7 cellular contexts compared by ENCODE assay signal in genomic region chr9:133347515-133347984, GRCh38. TPM values are rescaled to one million over a fixed set of nuclear protein-coding genes. Genes with fewer than 3 reads are reported as not detected.
DNase-seq lines count a peak whose midpoint lies in the region; ATAC-seq, FAIRE-seq and TF ChIP-seq lines count a peak whose summit lies in the region.

No MANE protein-coding gene starts in this region.

- TF ChIP-seq CTCF in GM12872 (IDR thresholded peaks at IDR 0.05; ENCODE audit: insufficient read depth, low read depth, low read length): 0 out of 3 replicates have a peak, but pooled peaks have one; percentile 3
- no peak for TF ChIP-seq CTCF in pancreas (IDR thresholded peaks at IDR 0.05)

- 1% methylated on average over 40 of the region's 41 CpGs for WGBS in pancreas, 2 donors

- peak overlapping the region; percentile 98 for H3K27ac Mint-ChIP-seq in activated CD8-positive, alpha-beta T cell treated with anti-CD3 and anti-CD28 coated beads, Interleukin-2, amount 10 ng/mL, durations not matched to agents 7 days and 5 days

- H3K4me3 Mint-ChIP-seq in activated CD8-positive, alpha-beta T cell treated with anti-CD3 and anti-CD28 coated beads, Interleukin-2, amount 10 ng/mL, durations not matched to agents 7 days and 5 days: peak overlapping the region; percentile 99

- H3K27me3 ChIP-seq in pancreas: no peaks in the 10 kb centered on the region

- H3K4me1 Mint-ChIP-seq in activated CD8-positive, alpha-beta T cell treated with anti-CD3 and anti-CD28 coated beads, Interleukin-2, amount 10 ng/mL, durations not matched to agents 7 days and 5 days (ENCODE audit: low read depth): peaks cover 55% of the 10 kb centered on the region

- no peaks in the 10 kb centered on the region for H3K9me3 Mint-ChIP-seq in activated CD8-positive, alpha-beta T cell treated with anti-CD3 and anti-CD28 coated beads, Interleukin-2, amount 10 ng/mL, durations not matched to agents 7 days and 5 days (ENCODE audit: insufficient read depth)

- H3K9me3 ChIP-seq in pancreas: no peaks in the 10 kb centered on the region

- intact Hi-C loops in pancreas (cut with DNase I): no loop called here

- H3K27me3 Mint-ChIP-seq in activated CD8-positive, alpha-beta T cell treated with anti-CD3 and anti-CD28 coated beads, Interleukin-2, amount 10 ng/mL, durations not matched to agents 7 days and 5 days (ENCODE audit: low read depth): no peaks in the 10 kb centered on the region

- peak overlapping the region; percentile 73 to 93 (median 84) for H3K27ac ChIP-seq in pancreas

- POLR2A ChIA-PET in activated CD8-positive, alpha-beta T cell treated with anti-CD3 and anti-CD28 coated beads, Interleukin-2, amount 10 ng/mL, durations not matched to agents 7 days and 5 days (lab: Charles Lee): interaction anchor here (1.0 to 9.1 kb wide), 15 partner anchors 8 to 817 kb away, joined by 3 to 192 read pairs (median 5); partner anchors contain the start of genes RNU6ATAC, SLC2A6, STKLD1 and SURF1

- ATAC-seq in GM21717 (IDR thresholded peaks at IDR 0.05; ENCODE audit: unreplicated experiment): peak; percentile 34
- peak; percentile 59 for ATAC-seq in activated CD8-positive, alpha-beta T cell treated with anti-CD3 and anti-CD28 coated beads, Interleukin-2, amount 10 ng/mL, durations not matched to agents 7 days and 5 days
- peak; percentile 46 to 71 (median 62) for ATAC-seq in pancreas

- H3K36me3 Mint-ChIP-seq in activated CD8-positive, alpha-beta T cell treated with anti-CD3 and anti-CD28 coated beads, Interleukin-2, amount 10 ng/mL, durations not matched to agents 7 days and 5 days (ENCODE audit: low read depth): peaks cover 61% of the 10 kb centered on the region

- peak overlapping the region; percentile 98 for H3K4me3 ChIP-seq in Jurkat, Clone E6-1 (ENCODE audit: low read length)
- H3K4me3 ChIP-seq in pancreas: peak overlapping the region; percentile 63 to 98 (median 90)

- CTCF ChIA-PET in activated CD8-positive, alpha-beta T cell treated with anti-CD3 and anti-CD28 coated beads, Interleukin-2, amount 10 ng/mL, durations not matched to agents 7 days and 5 days (lab: Charles Lee): interaction anchor here (0.7 to 2.1 kb wide), 10 partner anchors 8 to 203 kb away, joined by 3 to 13 read pairs (median 4); no protein-coding TSS in a partner anchor

- peaks cover 6 to 15% (median 8%) of the 10 kb centered on the region in 3 donors for H3K4me1 ChIP-seq in pancreas

- FAIRE-seq in pancreas (lab: Jason Lieb, UNC): no peak

- no peak for DNase-seq in Jurkat, Clone E6-1 (ENCODE audit: low read depth, low spot score)
- DNase-seq in activated CD8-positive, alpha-beta T cell treated with anti-CD3 and anti-CD28 coated beads, Interleukin-2, amount 10 ng/mL, durations not matched to agents 7 days and 5 days: peak; percentile 53
- peak; percentile 56 for DNase-seq in germinal center (ENCODE audit: low spot score)
- DNase-seq in pancreas: peak in 2 of 6 donors; percentile 60 to 70
- no peak for DNase-seq in islet precursor cell

- H3K36me3 ChIP-seq in pancreas: peaks cover 13 to 50% (median 39%) of the 10 kb centered on the region in 3 donors

RNA-seq across cellular contexts. Expression of gene MED22, which starts 0.4 kb away (rescaled TPM):
- 35.3 TPM for polyA plus RNA-seq in Jurkat, Clone E6-1 (2012; ENCODE audit: insufficient read depth, insufficient read length)
- total RNA-seq in activated CD8-positive, alpha-beta T cell treated with anti-CD3 and anti-CD28 coated beads, Interleukin-2, amount 10 ng/mL, durations not matched to agents 7 days and 5 days: 10 to 100 TPM; 29.1 to 29.6 TPM
- 10 to 100 TPM in 3 of 6 donors, 1 to 10 TPM in 3; 6.2 to 14.2 (median 9.9) TPM for total RNA-seq in pancreas
- polyA plus RNA-seq in pancreas: 10 to 100 TPM; 10.1 to 14.8 TPM

RNA-seq across cellular contexts. Expression of gene RPL7A, which starts 0.5 kb away (rescaled TPM):
- polyA plus RNA-seq in Jurkat, Clone E6-1 (2012; ENCODE audit: insufficient read depth, insufficient read length): 3,453 TPM
- 1,000 to 10,000 TPM; 1,894 to 1,933 TPM for total RNA-seq in activated CD8-positive, alpha-beta T cell treated with anti-CD3 and anti-CD28 coated beads, Interleukin-2, amount 10 ng/mL, durations not matched to agents 7 days and 5 days
- total RNA-seq in pancreas: 1,000 to 10,000 TPM; 1,234 to 2,140 (median 1,676) TPM
- 1,000 to 10,000 TPM; 1,900 to 1,906 TPM for polyA plus RNA-seq in pancreas

RNA-seq across cellular contexts. Expression of gene SURF1, which starts 8.7 kb away (rescaled TPM):
- 68.0 TPM for polyA plus RNA-seq in Jurkat, Clone E6-1 (2012; ENCODE audit: insufficient read depth, insufficient read length)
- total RNA-seq in activated CD8-positive, alpha-beta T cell treated with anti-CD3 and anti-CD28 coated beads, Interleukin-2, amount 10 ng/mL, durations not matched to agents 7 days and 5 days: 10 to 100 TPM; 37.4 to 39.1 TPM
- 10 to 100 TPM; 33.6 to 47.8 (median 37.2) TPM for total RNA-seq in pancreas
- 10 to 100 TPM; 69.2 to 73.9 TPM for polyA plus RNA-seq in pancreas

RNA-seq across cellular contexts. Expression of gene SURF2, which starts 8.8 kb away (rescaled TPM):
- 71.4 TPM for polyA plus RNA-seq in Jurkat, Clone E6-1 (2012; ENCODE audit: insufficient read depth, insufficient read length)
- total RNA-seq in activated CD8-positive, alpha-beta T cell treated with anti-CD3 and anti-CD28 coated beads, Interleukin-2, amount 10 ng/mL, durations not matched to agents 7 days and 5 days: 10 to 100 TPM; 18.4 to 20.7 TPM
- 10 to 100 TPM in 4 of 6 donors, 1 to 10 TPM in 2; 7.8 to 18.7 (median 11.9) TPM for total RNA-seq in pancreas
- 10 to 100 TPM; 37.3 to 52.4 TPM for polyA plus RNA-seq in pancreas

RNA-seq across cellular contexts. Expression of gene SURF6, which starts 11.6 kb away (rescaled TPM):
- polyA plus RNA-seq in Jurkat, Clone E6-1 (2012; ENCODE audit: insufficient read depth, insufficient read length): 29.1 TPM
- total RNA-seq in activated CD8-positive, alpha-beta T cell treated with anti-CD3 and anti-CD28 coated beads, Interleukin-2, amount 10 ng/mL, durations not matched to agents 7 days and 5 days: 10 to 100 TPM; 20.1 to 21.4 TPM
- total RNA-seq in pancreas: 10 to 100 TPM in 2 of 6 donors, 1 to 10 TPM in 4; 5.8 to 13.6 (median 7.6) TPM
- 10 to 100 TPM; 17.7 to 19.8 TPM for polyA plus RNA-seq in pancreas

Comparison
In these comparisons a context has a peak if more than half of its experiments do, and no peak if none do; other contexts are left out.
1. DNase-seq: peak in activated CD8-positive, alpha-beta T cell treated with anti-CD3 and anti-CD28 coated beads, Interleukin-2, amount 10 ng/mL, durations not matched to agents 7 days and 5 days (single experiment) and germinal center (single experiment); none in Jurkat, Clone E6-1 (single experiment) and islet precursor cell (single experiment).
2. Peak in every context shown above with its lines, with median percentiles within 50 percentile points of each other: ATAC-seq.